8 cellular contexts compared by ENCODE assay signal in the genomic region with DNA sequence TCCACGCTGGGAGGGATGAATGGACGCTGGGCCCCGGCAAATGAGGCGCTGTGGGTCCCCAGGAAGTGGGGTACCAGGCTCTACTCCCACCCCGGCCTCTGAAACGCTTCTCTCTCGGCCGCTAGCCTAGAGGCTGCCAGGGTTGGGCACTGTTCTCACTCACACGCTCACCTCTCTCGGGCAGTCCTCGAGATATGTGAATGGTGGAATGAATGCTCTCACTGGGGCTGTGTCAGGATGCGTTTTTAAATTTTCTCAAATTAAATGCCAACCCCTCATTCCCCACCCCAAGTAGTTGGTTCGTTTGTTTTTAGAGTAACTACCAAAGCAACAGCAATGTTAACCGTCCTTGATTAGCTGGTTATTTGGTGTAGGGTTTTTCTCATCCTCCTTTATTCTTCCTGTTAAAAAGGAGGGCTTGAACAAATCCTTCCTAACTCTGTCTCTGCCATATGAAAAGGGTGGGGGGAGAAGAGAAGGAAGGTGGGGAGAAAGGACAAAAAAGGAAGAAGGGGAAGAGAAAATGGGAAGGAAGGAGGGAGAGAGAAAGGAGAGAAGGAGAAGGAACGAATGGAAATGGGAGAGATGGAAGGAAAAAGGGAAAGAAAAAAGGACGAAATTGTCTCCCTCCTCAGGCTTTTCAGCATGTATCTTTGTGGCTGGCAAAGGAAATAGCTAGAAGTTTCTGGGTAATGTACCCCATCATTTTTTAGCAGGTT. TPM values are rescaled to one million over a fixed set of nuclear protein-coding genes. Genes with fewer than 3 reads are reported as not detected.
DNase-seq lines count a peak whose midpoint lies in the region; ATAC-seq and TF ChIP-seq lines count a peak whose summit lies in the region.

No MANE protein-coding gene starts in this region.

- TF ChIP-seq CTCF in HFFc6 (IDR thresholded peaks at IDR 0.05) (no peak), left lung (IDR thresholded peaks at IDR 0.05) (no peak), upper lobe of right lung (IDR thresholded peaks at IDR 0.05) (no peak)
- no peak for TF ChIP-seq CTCF in activated CD8-positive, alpha-beta T cell treated with anti-CD3 and anti-CD28 coated beads for 36 hours (IDR thresholded peaks at IDR 0.05)

- H3K4me3 ChIP-seq in left lung = peak overlapping the region; percentile 40 to 42
- peak overlapping the region; percentile 55 for H3K4me3 ChIP-seq in upper lobe of right lung

- peak overlapping the region; percentile 26 to 69 for H3K27ac ChIP-seq in left lung
- H3K27ac ChIP-seq in upper lobe of right lung = no peak overlapping the region

- peaks cover 7 to 41% of the 10 kb centered on the region in 2 donors for H3K4me1 ChIP-seq in left lung
- H3K4me1 ChIP-seq in upper lobe of right lung = peaks cover 20% of the 10 kb centered on the region

- POLR2A ChIA-PET in activated CD8-positive, alpha-beta T cell treated with anti-CD3 and anti-CD28 coated beads for 36 hours (lab: Charles Lee) = no interaction called here

- intact Hi-C loops in activated CD8-positive, alpha-beta T cell treated with anti-CD3 and anti-CD28 coated beads for 36 hours (cut with micrococcal nuclease) = no loop called here
- intact Hi-C loops in left lung (cut with DNase I) (loop anchor here (5.0 to 10.0 kb wide), 3 partner anchors 406 to 926 kb away; no protein-coding TSS in a partner anchor), upper lobe of right lung (cut with DNase I) (loop anchor here (10.0 kb wide), 1 partner anchor 926 kb away; no protein-coding TSS in a partner anchor)

- no peak overlapping the region for H3K27ac Mint-ChIP-seq in HFFc6
- no peak overlapping the region for H3K27ac Mint-ChIP-seq in activated CD8-positive, alpha-beta T cell treated with anti-CD3 and anti-CD28 coated beads for 36 hours

- no peaks in the 10 kb centered on the region for H3K9me3 Mint-ChIP-seq in HFFc6
- H3K9me3 Mint-ChIP-seq in activated CD8-positive, alpha-beta T cell treated with anti-CD3 and anti-CD28 coated beads for 36 hours = no peaks in the 10 kb centered on the region

- peaks cover 38% of the 10 kb centered on the region for H3K4me1 Mint-ChIP-seq in HFFc6 (ENCODE audit: low read depth)
- peaks cover 38% of the 10 kb centered on the region for H3K4me1 Mint-ChIP-seq in activated CD8-positive, alpha-beta T cell treated with anti-CD3 and anti-CD28 coated beads for 36 hours (ENCODE audit: low read depth)

- no peak for ATAC-seq in activated CD8-positive, alpha-beta T cell treated with anti-CD3 and anti-CD28 coated beads for 36 hours
- ATAC-seq in left lung (peak; percentile 7), upper lobe of right lung (no peak)

- H3K27me3 ChIP-seq in left lung = peaks cover 74 to 100% of the 10 kb centered on the region in 2 donors
- peaks cover 79% of the 10 kb centered on the region for H3K27me3 ChIP-seq in upper lobe of right lung

- no peaks in the 10 kb centered on the region for H3K36me3 ChIP-seq in left lung
- H3K36me3 ChIP-seq in upper lobe of right lung = no peaks in the 10 kb centered on the region

- H3K4me3 Mint-ChIP-seq in HFFc6 = peak overlapping the region; percentile 89
- H3K4me3 Mint-ChIP-seq in activated CD8-positive, alpha-beta T cell treated with anti-CD3 and anti-CD28 coated beads for 36 hours = peak overlapping the region; percentile 76

- H3K27me3 Mint-ChIP-seq in HFFc6 (ENCODE audit: insufficient read depth) = peaks cover 60% of the 10 kb centered on the region
- peaks cover 59% of the 10 kb centered on the region for H3K27me3 Mint-ChIP-seq in activated CD8-positive, alpha-beta T cell treated with anti-CD3 and anti-CD28 coated beads for 36 hours

- H3K9me3 ChIP-seq in left lung = no peaks in the 10 kb centered on the region
- no peaks in the 10 kb centered on the region for H3K9me3 ChIP-seq in upper lobe of right lung

- H3K36me3 Mint-ChIP-seq in HFFc6 (ENCODE audit: low read depth) = no peaks in the 10 kb centered on the region
- H3K36me3 Mint-ChIP-seq in activated CD8-positive, alpha-beta T cell treated with anti-CD3 and anti-CD28 coated beads for 36 hours (ENCODE audit: low read depth) = no peaks in the 10 kb centered on the region

- DNase-seq in GM03348 (ENCODE audit: low spot score) = peak; percentile 30
- no peak for DNase-seq in HFFc6
- DNase-seq in activated CD8-positive, alpha-beta T cell treated with anti-CD3 and anti-CD28 coated beads for 36 hours = peak; percentile 7
- no peak for DNase-seq in left lung
- DNase-seq in upper lobe of right lung = no peak
- DNase-seq in retina = no peak
- no peak for DNase-seq in COLO668 (lab: John Stamatoyannopoulos, UW; ENCODE audit: unreplicated experiment)
- no peak for DNase-seq in CD1c-positive myeloid dendritic cell (ENCODE audit: extremely low spot score)

- CTCF ChIA-PET in activated CD8-positive, alpha-beta T cell treated with anti-CD3 and anti-CD28 coated beads for 36 hours (lab: Charles Lee) = interaction anchor here (1.8 to 3.7 kb wide), 2 partner anchors 32 to 405 kb away, joined by 4 to 16 read pairs; no protein-coding TSS in a partner anchor

RNA-seq across cellular contexts. Expression of gene EBF1, which starts 1.4 kb away (rescaled TPM):
- under 1 TPM in 4 of 6 experiments, not detected in 2; 0.16 to 0.41 (median 0.26) TPM for total RNA-seq in HFFc6 (2021; fragmentation: NEBNext Ultra II Directional; extraction: Animal tissue kit (Norgen Biotek cat#: 25700))
- under 1 TPM in 1 of 2 experiments, not detected in 1; 0.22 TPM for total RNA-seq in activated CD8-positive, alpha-beta T cell treated with anti-CD3 and anti-CD28 coated beads for 36 hours
- total RNA-seq in left lung (1 to 10 TPM; 6.1 to 9.6 TPM), upper lobe of right lung (8.9 TPM)

Comparison
In these comparisons a context has a peak if more than half of its experiments do, and no peak if none do; other contexts are left out.
1. DNase-seq: peak in GM03348 (single experiment) and activated CD8-positive, alpha-beta T cell treated with anti-CD3 and anti-CD28 coated beads for 36 hours (single experiment); none in HFFc6 (single experiment), left lung (0 of 2), upper lobe of right lung (single experiment), retina (single experiment), COLO668 (single experiment) and CD1c-positive myeloid dendritic cell (single experiment).